In genomic region chr22:23281406-23282088, GRCh38 we compare ENCODE assay signal across 9 cellular contexts.
DNase-seq lines count a peak whose midpoint lies in the region; ATAC-seq and TF ChIP-seq lines count a peak whose summit lies in the region.
"Had no signal": no experiment of that assay in that cellular context is flagged by ENCODE, and none has a peak within 500 bp of the region (broad histone marks: within the 10 kb centered on the region; RNA-seq: fewer than 3 reads in every experiment).

No MANE protein-coding gene starts in this region.

- H3K9me3 Mint-ChIP-seq in CD14-positive monocyte = peaks cover 0 to 2% (median 0%) of the 10 kb centered on the region in 7 donors
- H3K9me3 Mint-ChIP-seq: IgD-negative memory B cell had no signal

- DNase-seq in CD14-positive monocyte (ENCODE audit: low spot score) = peak; percentile 79
- DNase-seq in NOMO-1 treated with dmso at 0.1 percent for 144 hours (lab: John Stamatoyannopoulos, UW; ENCODE audit: unreplicated experiment) = peak; percentile 24
- peak; percentile 91 for DNase-seq in activated CD8-positive, alpha-beta memory T cell treated with anti-CD3 and anti-CD28 coated beads, Interleukin-2, amount 50 U/mL, for 48 hours
- no peak for DNase-seq in epithelial cell of proximal tubule (ENCODE audit: low read depth)
- peak; percentile 68 for DNase-seq in stimulated activated CD8-positive, alpha-beta memory T cell treated with anti-CD3 and anti-CD28 coated beads, Interleukin-4, amount 100 ng/mL, for 24 hours (ENCODE audit: low read depth)

- H3K36me3 Mint-ChIP-seq in CD14-positive monocyte = peaks cover 56 to 85% of the 10 kb centered on the region in 2 donors

- H3K4me3 Mint-ChIP-seq in CD14-positive monocyte = no peak overlapping the region

- ATAC-seq in HG03097 (IDR thresholded peaks at IDR 0.05; ENCODE audit: low FRiP score, unreplicated experiment) (peak; percentile 52), HG03378 (IDR thresholded peaks at IDR 0.05; ENCODE audit: unreplicated experiment) (no peak)

- H3K27ac ChIP-seq in muscle layer of colon (ENCODE audit: low read depth, low read length) = peak overlapping the region; percentile 50

- intact Hi-C loops in CD14-positive monocyte (cut with micrococcal nuclease) = loop anchor here (1.0 to 10.0 kb wide), 4 partner anchors 101 to 327 kb away; partner anchors contain the start of gene BCR (in 1 of the 2)

- H3K4me3 ChIP-seq in epithelial cell of proximal tubule (ENCODE audit: low read depth, low read length) (no peak overlapping the region), muscle layer of colon (ENCODE audit: low read depth in 1 of 2, low read length in 2 of 2) (peak overlapping the region in 1 of 2 donors; percentile 14)

- H3K4me1 ChIP-seq in muscle layer of colon (ENCODE audit: insufficient read depth, low read length) = peaks cover 47% of the 10 kb centered on the region

- H3K27me3 ChIP-seq in muscle layer of colon (ENCODE audit: control insufficient read depth in 1 of 2, insufficient read depth in 2 of 2, low read length in 2 of 2) = no peaks in the 10 kb centered on the region

- TF ChIP-seq CTCF in CD14-positive monocyte (IDR thresholded peaks at IDR 0.05) (peak; percentile 93), epithelial cell of proximal tubule (conservative IDR thresholded peaks at IDR 0.05; ENCODE audit: low read depth, low read length) (peak; percentile 85)

- no peak overlapping the region for H3K27ac Mint-ChIP-seq in CD14-positive monocyte
- H3K27ac Mint-ChIP-seq: IgD-negative memory B cell had no signal

- H3K4me1 Mint-ChIP-seq in CD14-positive monocyte = peaks cover 8% of the 10 kb centered on the region

- H3K9me3 ChIP-seq in muscle layer of colon (ENCODE audit: low read length) = no peaks in the 10 kb centered on the region

- no peaks in the 10 kb centered on the region for H3K27me3 Mint-ChIP-seq in CD14-positive monocyte (ENCODE audit: low read depth in 3 of 3)

- peak overlapping the region; percentile 40 for H3K9ac ChIP-seq in muscle layer of colon (ENCODE audit: low read length)

- H3K36me3 ChIP-seq in muscle layer of colon (ENCODE audit: insufficient read depth, low read length) = peaks cover 36% of the 10 kb centered on the region
